ENCODE assay signal across 17 cellular contexts in genomic region chr2:35891528-35891927, GRCh38.
DNase-seq lines count a peak whose midpoint lies in the region; ATAC-seq and TF ChIP-seq lines count a peak whose summit lies in the region.
"Had no signal": no experiment of that assay in that cellular context is flagged by ENCODE, and none has a peak within 500 bp of the region (broad histone marks: within the 10 kb centered on the region; RNA-seq: fewer than 3 reads in every experiment).

No MANE protein-coding gene starts in this region.

- H3K27ac ChIP-seq in spleen: no peak overlapping the region

- H3K4me1 ChIP-seq in spleen: no peaks in the 10 kb centered on the region

- H3K36me3 ChIP-seq in spleen: no peaks in the 10 kb centered on the region

- no peaks in the 10 kb centered on the region for H3K9me3 ChIP-seq in spleen

- TF ChIP-seq CTCF in natural killer cell (IDR thresholded peaks at IDR 0.05): no peak
- TF ChIP-seq CTCF in spleen (IDR thresholded peaks at IDR 0.05 in 8 of 11, conservative IDR thresholded peaks at IDR 0.05 in 3 of 11): no peak

- DNase-seq in natural killer cell treated with Interleukin-12 subunit alpha and Interleukin-12 subunit beta and Interleukin-15 and Interleukin-18, amount 100 ng/mL, for 72 hours (ENCODE audit: low spot score): no peak
- no peak for DNase-seq in natural killer cell
- DNase-seq in T-cell: no peak
- DNase-seq in ACHN: no peak
- no peak for DNase-seq in spleen
- DNase-seq: DMS153, EL, Kasumi-1, NCI-H1436, NCI-H2029 treated with DMSO at 0.1 percent for 48 hours, NCI-H510A, NCI-H82, SHP77 treated with DMSO at 0.1 percent for 48 hours had no signal

- intact Hi-C loops in natural killer cell (cut with micrococcal nuclease): no loop called here
- intact Hi-C loops in spleen (cut with DNase I; ENCODE audit: low total_unique reads): no loop called here

- H3K4me1 Mint-ChIP-seq in natural killer cell treated with Interleukin-12 subunit alpha and Interleukin-12 subunit beta and Interleukin-15 and Interleukin-18, amount 100 ng/mL, for 72 hours (ENCODE audit: low read depth in 2 of 2): peaks cover 5 to 9% of the 10 kb centered on the region in 2 donors
- H3K4me1 Mint-ChIP-seq in natural killer cell (peaks cover 6 to 10% of the 10 kb centered on the region in 2 donors), T-cell (peaks cover 8 to 20% (median 15%) of the 10 kb centered on the region in 3 donors)
- H3K4me1 Mint-ChIP-seq: B cell had no signal

- peak overlapping the region in 1 of 8 donors; percentile 32 for H3K4me3 ChIP-seq in spleen

- CTCF ChIA-PET in T-cell (lab: Charles Lee): no interaction called here

- no peaks in the 10 kb centered on the region for H3K27me3 ChIP-seq in spleen (replicated peaks in 1 of 7)

- H3K27ac Mint-ChIP-seq in natural killer cell treated with Interleukin-12 subunit alpha and Interleukin-12 subunit beta and Interleukin-15 and Interleukin-18, amount 100 ng/mL, for 72 hours: peak overlapping the region in 1 of 2 donors; percentile 0
- H3K27ac Mint-ChIP-seq in natural killer cell (no peak overlapping the region), T-cell (peak overlapping the region in 1 of 2 donors; percentile 18)
- H3K27ac Mint-ChIP-seq: B cell had no signal

- no peaks in the 10 kb centered on the region for H3K36me3 Mint-ChIP-seq in natural killer cell treated with Interleukin-12 subunit alpha and Interleukin-12 subunit beta and Interleukin-15 and Interleukin-18, amount 100 ng/mL, for 72 hours
- H3K36me3 Mint-ChIP-seq in natural killer cell (no peaks in the 10 kb centered on the region), T-cell (no peaks in the 10 kb centered on the region)

- in situ Hi-C loops in ACHN (cut with HindIII; ENCODE audit: low pct_ligation_motif_present, low pct_unique_long_range_greater_than_20kb, low sequenced_read_pairs): no loop called here

- no peak for ATAC-seq in natural killer cell treated with Interleukin-12 subunit alpha and Interleukin-12 subunit beta and Interleukin-15 and Interleukin-18, amount 100 ng/mL, for 72 hours
- ATAC-seq in natural killer cell (no peak), GM19468 (IDR thresholded peaks at IDR 0.05; ENCODE audit: extremely low read depth, unreplicated experiment) (peak; percentile 28), T-cell (replicated peaks in 1 of 4) (no peak), GM18520 (IDR thresholded peaks at IDR 0.05; ENCODE audit: unreplicated experiment) (no peak), GM21619 (IDR thresholded peaks at IDR 0.05; ENCODE audit: unreplicated experiment) (no peak)

- H3K27me3 Mint-ChIP-seq in natural killer cell treated with Interleukin-12 subunit alpha and Interleukin-12 subunit beta and Interleukin-15 and Interleukin-18, amount 100 ng/mL, for 72 hours: peaks cover 0 to 7% of the 10 kb centered on the region in 2 donors
- H3K27me3 Mint-ChIP-seq in natural killer cell (ENCODE audit: low read depth in 2 of 2) (no peaks in the 10 kb centered on the region), T-cell (no peaks in the 10 kb centered on the region)
- H3K27me3 Mint-ChIP-seq: B cell had no signal

- TF ChIP-seq POLR2A in spleen (IDR thresholded peaks at IDR 0.05): no peak

- H3K9me3 Mint-ChIP-seq in natural killer cell treated with Interleukin-12 subunit alpha and Interleukin-12 subunit beta and Interleukin-15 and Interleukin-18, amount 100 ng/mL, for 72 hours: no peaks in the 10 kb centered on the region
- no peaks in the 10 kb centered on the region for H3K9me3 Mint-ChIP-seq in natural killer cell
- no peaks in the 10 kb centered on the region for H3K9me3 Mint-ChIP-seq in T-cell

- H3K4me3 Mint-ChIP-seq in natural killer cell treated with Interleukin-12 subunit alpha and Interleukin-12 subunit beta and Interleukin-15 and Interleukin-18, amount 100 ng/mL, for 72 hours: peak overlapping the region; percentile 67
- H3K4me3 Mint-ChIP-seq in natural killer cell (no peak overlapping the region), T-cell (peak overlapping the region; percentile 58 to 80 (median 73))
- H3K4me3 Mint-ChIP-seq: B cell had no signal

- POLR2A ChIA-PET in T-cell (lab: Charles Lee): no interaction called here
